Comparison of ENCODE assay signal across 9 cellular contexts in genomic region chr11:206516-207212, GRCh38. TPM values are rescaled to one million over a fixed set of nuclear protein-coding genes. Genes with fewer than 3 reads are reported as not detected.
DNase-seq lines count a peak whose midpoint lies in the region; ATAC-seq and TF ChIP-seq lines count a peak whose summit lies in the region.
"Had no signal": no experiment of that assay in that cellular context is flagged by ENCODE, and none has a peak within 500 bp of the region (broad histone marks: within the 10 kb centered on the region; RNA-seq: fewer than 3 reads in every experiment).

No MANE protein-coding gene starts in this region.

- H3K4me1 ChIP-seq in NT2/D1 (ENCODE audit: insufficient read depth, insufficient read length): peaks cover 27% of the 10 kb centered on the region

- peaks cover 16% of the 10 kb centered on the region for H3K4me1 Mint-ChIP-seq in type B pancreatic cell (ENCODE audit: unreplicated experiment)

- peak; percentile 26 for ATAC-seq in GM19438 (IDR thresholded peaks at IDR 0.05; ENCODE audit: low read depth, unreplicated experiment)

- peak overlapping the region; percentile 100 for H3K27ac Mint-ChIP-seq in type B pancreatic cell

- peak overlapping the region; percentile 99 for H3K4me3 ChIP-seq in AG10803 (ENCODE audit: low read length)
- H3K4me3 ChIP-seq in NT2/D1 (ENCODE audit: insufficient read length, low read depth): peak overlapping the region; percentile 85
- H3K4me3 ChIP-seq in cardiac fibroblast (replicated peaks in 1 of 2; ENCODE audit: low read depth in 2 of 2, low read length in 2 of 2): peak overlapping the region; percentile 97 to 98
- peak overlapping the region; percentile 91 for H3K4me3 ChIP-seq in lower leg skin (ENCODE audit: low read depth, poor library complexity, severe bottlenecking)

- no peaks in the 10 kb centered on the region for H3K27me3 Mint-ChIP-seq in type B pancreatic cell

- peaks cover 70% of the 10 kb centered on the region for H3K36me3 ChIP-seq in NT2/D1 (ENCODE audit: insufficient read depth, insufficient read length, low read length)

- peak overlapping the region; percentile 93 for H3K9ac ChIP-seq in NT2/D1 (ENCODE audit: insufficient read length, low read depth)

- 1 to 2% methylated on average over 35 to 39 of the region's 39 CpGs for WGBS in lower leg skin, 2 donors

- H3K9me3 ChIP-seq in NT2/D1 (ENCODE audit: insufficient read depth, low read length): no peaks in the 10 kb centered on the region

- no peaks in the 10 kb centered on the region for H3K9me3 Mint-ChIP-seq in type B pancreatic cell

- peak overlapping the region; percentile 98 for H3K4me3 Mint-ChIP-seq in type B pancreatic cell

- peaks cover 5% of the 10 kb centered on the region for H3K36me3 Mint-ChIP-seq in type B pancreatic cell

- DNase-seq in AG10803 (ENCODE audit: low read depth): peak; percentile 28
- DNase-seq in NT2/D1 (ENCODE audit: low read depth, low spot score): no peak
- peak in 1 of 2 donors; percentile 24 for DNase-seq in cardiac fibroblast (ENCODE audit: low read depth in 2 of 2)
- peak; percentile 19 to 87 for DNase-seq in lower leg skin (ENCODE audit: low spot score in 2 of 2)
- peak; percentile 68 for DNase-seq in type B pancreatic cell (ENCODE audit: extremely low spot score, unreplicated experiment)
- DNase-seq in NCI-H345 treated with DMSO at 0.1 percent for 48 hours (lab: John Stamatoyannopoulos, UW; ENCODE audit: unreplicated experiment): no peak
- no peak for DNase-seq in NCI-H748 (lab: John Stamatoyannopoulos, UW; ENCODE audit: unreplicated experiment)

- intact Hi-C loops in lower leg skin (cut with DNase I; ENCODE audit: low total_unique reads): no loop called here

- TF ChIP-seq CTCF in AG10803 (conservative IDR thresholded peaks at IDR 0.05; ENCODE audit: low read length) (no peak), cardiac fibroblast (IDR thresholded peaks at IDR 0.05; ENCODE audit: low read depth, low read length) (no peak), lower leg skin (IDR thresholded peaks at IDR 0.05) (no peak), type B pancreatic cell (conservative IDR thresholded peaks at IDR 0.05) (no peak)

- no peak for TF ChIP-seq POLR2A in lower leg skin (IDR thresholded peaks at IDR 0.05)

- no peaks in the 10 kb centered on the region for H3K27me3 ChIP-seq in NT2/D1 (ENCODE audit: insufficient read depth, insufficient read length)

RNA-seq across cellular contexts. Expression of gene BET1L, which starts 0.5 kb away (rescaled TPM):
- 10 to 100 TPM; 25.5 to 33.3 (median 31.6) TPM for total RNA-seq in lower leg skin
- 48.4 and 59.5 TPM in 2 replicates for total RNA-seq in type B pancreatic cell (ENCODE audit: low replicate concordance)

RNA-seq across cellular contexts. Expression of gene RIC8A, which starts 0.8 kb away (rescaled TPM):
- total RNA-seq in lower leg skin: 10 to 100 TPM; 58.0 to 91.2 (median 66.9) TPM
- total RNA-seq in type B pancreatic cell (ENCODE audit: low replicate concordance): 106 and 114 TPM in 2 replicates

RNA-seq across cellular contexts. Expression of gene SCGB1C1, which starts 13.8 kb away (rescaled TPM):
- total RNA-seq in lower leg skin (not detected), type B pancreatic cell (ENCODE audit: low replicate concordance) (not detected in 2 replicates)
- total RNA-seq: pulmonary artery endothelial cell had no signal

RNA-seq across cellular contexts. Expression of gene SIRT3, which starts 29.5 kb away (rescaled TPM):
- total RNA-seq in lower leg skin (10 to 100 TPM; 12.6 to 18.4 (median 14.2) TPM), type B pancreatic cell (ENCODE audit: low replicate concordance) (18.8 and 33.7 TPM in 2 replicates)

RNA-seq across cellular contexts. Expression of gene PSMD13, which starts 30.1 kb away (rescaled TPM):
- total RNA-seq in lower leg skin (100 to 1,000 TPM in 1 of 4 donors, 10 to 100 TPM in 3; 65.1 to 115 (median 90.8) TPM), type B pancreatic cell (ENCODE audit: low replicate concordance) (112 and 115 TPM in 2 replicates)

Comparison
In these comparisons a context has a peak if more than half of its experiments do, and no peak if none do; other contexts are left out.
1. DNase-seq: peak in AG10803 (single experiment), lower leg skin (2 of 2) and type B pancreatic cell (single experiment); none in NT2/D1 (single experiment), NCI-H345 treated with DMSO at 0.1 percent for 48 hours (single experiment) and NCI-H748 (single experiment).
2. Peak in every context shown above with its lines, with median percentiles within 50 percentile points of each other: H3K4me3 ChIP-seq.